ENCODE assay signal across 9 cellular contexts in the genomic region with DNA sequence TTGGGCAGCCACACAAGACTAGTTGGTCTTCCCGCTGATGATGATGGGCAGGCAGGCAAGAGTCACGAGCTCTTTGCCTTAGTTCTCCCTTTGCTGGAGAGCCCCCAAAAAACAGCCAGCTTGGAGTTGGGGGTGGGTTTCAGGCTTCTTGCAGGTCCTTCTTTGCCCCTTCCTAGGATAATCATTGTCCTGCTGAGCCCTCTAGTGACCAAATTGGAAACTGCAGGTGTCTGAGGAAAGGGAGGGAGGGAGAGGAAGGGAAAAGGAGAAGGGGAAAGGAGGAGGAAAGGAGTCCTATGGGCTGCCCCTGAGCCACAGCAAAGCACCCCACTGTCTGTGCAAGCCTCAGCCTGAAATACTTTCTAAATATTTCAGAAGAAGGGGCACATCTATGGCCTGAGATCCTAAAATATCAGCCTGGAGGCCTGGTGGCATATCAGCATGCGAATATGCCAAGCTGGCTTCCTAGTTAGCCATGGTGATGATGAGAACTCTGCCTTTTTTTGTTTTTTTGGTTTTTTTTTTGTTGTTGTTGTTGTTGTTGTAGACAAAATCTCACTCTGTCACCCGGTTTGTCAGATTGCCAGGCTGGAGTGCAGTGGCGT.
DNase-seq lines count a peak whose midpoint lies in the region; ATAC-seq and TF ChIP-seq lines count a peak whose summit lies in the region.
"Had no signal": no experiment of that assay in that cellular context is flagged by ENCODE, and none has a peak within 500 bp of the region (broad histone marks: within the 10 kb centered on the region; RNA-seq: fewer than 3 reads in every experiment).

No MANE protein-coding gene starts in this region.

- CTCF ChIA-PET in PC-9 (lab: Charles Lee) = no interaction called here

- no peaks in the 10 kb centered on the region for H3F3A ChIP-seq in PC-9 (ENCODE audit: insufficient read depth, low read depth)

- no peak overlapping the region for H3K27ac Mint-ChIP-seq in glutamatergic neuron (ENCODE audit: unreplicated experiment)

- H3K9me3 ChIP-seq in PC-9 (ENCODE audit: insufficient read depth, low read depth) = no peaks in the 10 kb centered on the region
- H3K9me3 ChIP-seq: BLaER1 treated with 17β-estradiol and CSF1 and Interleukin-3, amounts not matched to agents 10 nM and 100 nM had no signal

- no peaks in the 10 kb centered on the region for H3K79me2 ChIP-seq in PC-9 (ENCODE audit: low read depth)

- no peaks in the 10 kb centered on the region for H3K4me1 ChIP-seq in PC-9 (replicated peaks; ENCODE audit: insufficient read depth)
- H3K4me1 ChIP-seq: BLaER1 treated with 17β-estradiol and CSF1 and Interleukin-3, amounts not matched to agents 10 nM and 100 nM had no signal

- H4K20me1 ChIP-seq in PC-9 (ENCODE audit: insufficient read depth) = no peaks in the 10 kb centered on the region
- H4K20me1 ChIP-seq: BLaER1 treated with 17β-estradiol and CSF1 and Interleukin-3, amounts not matched to agents 10 nM and 100 nM had no signal

- peaks cover 4% of the 10 kb centered on the region for H3K36me3 Mint-ChIP-seq in glutamatergic neuron (ENCODE audit: unreplicated experiment)

- no peak overlapping the region for H3K27ac ChIP-seq in PC-9
- H3K27ac ChIP-seq: BLaER1 treated with 17β-estradiol and CSF1 and Interleukin-3, amounts not matched to agents 10 nM and 100 nM had no signal

- H3K4me2 ChIP-seq in PC-9 = no peak overlapping the region
- H3K4me2 ChIP-seq: BLaER1 treated with 17β-estradiol and CSF1 and Interleukin-3, amounts not matched to agents 10 nM and 100 nM had no signal

- TF ChIP-seq CTCF in PC-9 (conservative IDR thresholded peaks at IDR 0.05) = peak; percentile 97
- TF ChIP-seq CTCF in glutamatergic neuron (IDR thresholded peaks at IDR 0.05; ENCODE audit: partially characterized antibody, unreplicated experiment) = peak; percentile 94

- no peak overlapping the region for H2AFZ ChIP-seq in PC-9

- peaks cover 2% of the 10 kb centered on the region for H3K27me3 Mint-ChIP-seq in glutamatergic neuron (ENCODE audit: unreplicated experiment)

- H3K9me3 Mint-ChIP-seq in glutamatergic neuron (ENCODE audit: unreplicated experiment) = peaks cover 3% of the 10 kb centered on the region

- no peaks in the 10 kb centered on the region for H3K9me2 ChIP-seq in PC-9 (ENCODE audit: insufficient read depth)

- H3K4me3 Mint-ChIP-seq in glutamatergic neuron (ENCODE audit: unreplicated experiment) = no peak overlapping the region

- ATAC-seq in HG03432 (IDR thresholded peaks at IDR 0.05; ENCODE audit: unreplicated experiment) = peak; percentile 58
- no peak for ATAC-seq in GM21423 (IDR thresholded peaks at IDR 0.05; ENCODE audit: unreplicated experiment)

- intact Hi-C loops in PC-9 (cut with micrococcal nuclease; ENCODE audit: unreplicated experiment) (loop anchor here (1.0 to 5.0 kb wide), 3 partner anchors 506 to 1324 kb away; no protein-coding TSS in a partner anchor), posterior cingulate gyrus (cut with DNase I) (loop anchor here (1.0 to 10.0 kb wide), 6 partner anchors 54 to 616 kb away; no protein-coding TSS in a partner anchor)

- no peaks in the 10 kb centered on the region for H3K4me1 Mint-ChIP-seq in glutamatergic neuron (ENCODE audit: low read depth, unreplicated experiment)

- no peaks in the 10 kb centered on the region for H3K36me3 ChIP-seq in PC-9 (ENCODE audit: low read depth)
- H3K36me3 ChIP-seq: BLaER1 treated with 17β-estradiol and CSF1 and Interleukin-3, amounts not matched to agents 10 nM and 100 nM had no signal

- no TSS peak for BruUV-seq in PC-9 (replicated peaks; lab: Mats Ljungman, UMichigan)

- DNase-seq in NCI-H146 (lab: John Stamatoyannopoulos, UW) (peak; percentile 8), NCI-H146 treated with DMSO at 0.1 percent for 48 hours (lab: John Stamatoyannopoulos, UW; ENCODE audit: unreplicated experiment) (no peak), PC-9 (peak in 1 of 2 experiments; percentile 50), glutamatergic neuron (peak; percentile 78), posterior cingulate gyrus (peak in 6 of 10 donors; percentile 19 to 85 (median 74))
- DNase-seq in activated naive CD4-positive, alpha-beta T cell treated with Interleukin-2 at 50 U/mL for 16 hours = peak; percentile 47

- H3K27me3 ChIP-seq in PC-9 (ENCODE audit: insufficient read depth, low read depth) = peaks cover 66% of the 10 kb centered on the region
- H3K27me3 ChIP-seq: BLaER1 treated with 17β-estradiol and CSF1 and Interleukin-3, amounts not matched to agents 10 nM and 100 nM had no signal

- H3K4me3 ChIP-seq in PC-9 = no peak overlapping the region
- H3K4me3 ChIP-seq: BLaER1 treated with 17β-estradiol and CSF1 and Interleukin-3, amounts not matched to agents 10 nM and 100 nM had no signal

- POLR2A ChIA-PET in PC-9 (lab: Charles Lee; ENCODE audit: unreplicated experiment) = interaction anchor here (0.6 kb wide), 1 partner anchor 1448 kb away, joined by 3 read pairs; no protein-coding TSS in a partner anchor
